22 cellular contexts compared by ENCODE assay signal in genomic region chr5:96120120-96120519, GRCh38.
"Had no signal": no experiment of that assay in that cellular context is flagged by ENCODE, and none has a peak within 500 bp of the region (broad histone marks: within the 10 kb centered on the region; RNA-seq: fewer than 3 reads in every experiment).

No MANE protein-coding gene starts in this region.

- ATAC-seq: activated CD4-positive, alpha-beta T cell treated with anti-CD3 and anti-CD28 coated beads for 36 hours; activated CD8-positive, alpha-beta memory T cell treated with anti-CD3 and anti-CD28 coated beads, Interleukin-2, amount 10 ng/mL, durations not matched to agents 7 days and 5 days; activated CD8-positive, alpha-beta T cell treated with anti-CD3 and anti-CD28 coated beads, Interleukin-2, amount 10 ng/mL, durations not matched to agents 7 days and 5 days; activated naive CD4-positive, alpha-beta T cell treated with anti-CD3 and anti-CD28 coated beads, Interleukin-2, amount 50 U/mL, for 72 hours; gastrocnemius medialis; left colon; naive thymus-derived CD4-positive, alpha-beta T cell; upper lobe of right lung had no signal

- H3K36me3 ChIP-seq: breast epithelium, gastrocnemius medialis, pancreas, prostate gland, right atrium auricular region, spleen, suprapubic skin, tibial artery, upper lobe of right lung had no signal

- FAIRE-seq: pancreas had no signal

- DNase-seq: activated CD4-positive, alpha-beta T cell treated with anti-CD3 and anti-CD28 coated beads for 36 hours; activated CD4-positive, CD25-positive, alpha-beta regulatory T cell; activated CD8-positive, alpha-beta memory T cell treated with anti-CD3 and anti-CD28 coated beads, Interleukin-2, amount 10 ng/mL, durations not matched to agents 7 days and 5 days; activated CD8-positive, alpha-beta T cell treated with anti-CD3 and anti-CD28 coated beads, Interleukin-2, amount 10 ng/mL, durations not matched to agents 7 days and 5 days; activated T-cell treated with anti-CD3 and anti-CD28 coated beads, Interleukin-2, amount 50 U/mL, for 48 hours; central memory CD4-positive, alpha-beta T cell; gastrocnemius medialis; glutamatergic neuron; islet precursor cell; left colon; mammary epithelial cell; naive thymus-derived CD4-positive, alpha-beta T cell; pancreas; spleen; stimulated activated naive CD4-positive, alpha-beta T cell; tibial artery; upper lobe of right lung had no signal

- H3K4me3 ChIP-seq: breast epithelium, gastrocnemius medialis, pancreas, prostate gland, right atrium auricular region, spleen, suprapubic skin, tibial artery, upper lobe of right lung had no signal

- H3K27me3 ChIP-seq: breast epithelium, gastrocnemius medialis, pancreas, right atrium auricular region, spleen, suprapubic skin, tibial artery, upper lobe of right lung had no signal

- H3K9me3 ChIP-seq: breast epithelium, gastrocnemius medialis, pancreas, prostate gland, right atrium auricular region, spleen, suprapubic skin, tibial artery, upper lobe of right lung had no signal

- H3K27ac ChIP-seq: breast epithelium, gastrocnemius medialis, pancreas, prostate gland, right atrium auricular region, spleen, suprapubic skin, tibial artery, upper lobe of right lung had no signal

- H3K4me1 ChIP-seq: breast epithelium, gastrocnemius medialis, spleen had no signal
